10 cellular contexts compared by ENCODE assay signal in genomic region chr14:100906420-100906819, GRCh38. TPM values are rescaled to one million over a fixed set of nuclear protein-coding genes. Genes with fewer than 3 reads are reported as not detected.
DNase-seq lines count a peak whose midpoint lies in the region; ATAC-seq and TF ChIP-seq lines count a peak whose summit lies in the region.
"Had no signal": no experiment of that assay in that cellular context is flagged by ENCODE, and none has a peak within 500 bp of the region (broad histone marks: within the 10 kb centered on the region; RNA-seq: fewer than 3 reads in every experiment).

No MANE protein-coding gene starts in this region.

- no peak overlapping the region for H3K27ac Mint-ChIP-seq in activated CD4-positive, alpha-beta T cell treated with anti-CD3 and anti-CD28 coated beads for 36 hours

- no peak for DNase-seq in BJ (ENCODE audit: low read depth)
- no peak for DNase-seq in RWPE2 (ENCODE audit: low spot score)
- DNase-seq in iPS-NIHi11 (ENCODE audit: low spot score): peak; percentile 72
- DNase-seq in posterior vena cava (ENCODE audit: low spot score): no peak
- no peak for DNase-seq in activated CD4-positive, alpha-beta T cell treated with anti-CD3 and anti-CD28 coated beads for 36 hours
- DNase-seq: activated CD8-positive, alpha-beta memory T cell treated with anti-CD3 and anti-CD28 coated beads, Interleukin-2, amount 50 U/mL, for 4 hours; T-helper 2 cell had no signal

- H3K4me1 Mint-ChIP-seq in activated CD4-positive, alpha-beta T cell treated with anti-CD3 and anti-CD28 coated beads for 36 hours: no peaks in the 10 kb centered on the region

- no peaks in the 10 kb centered on the region; the same call in 1 of the 2 replicates for H3K27me3 ChIP-seq in BJ (ENCODE audit: control insufficient read depth, insufficient read depth, low read length)
- H3K27me3 ChIP-seq in RWPE2 (ENCODE audit: insufficient read depth, poor library complexity, severe bottlenecking): peaks cover 30% of the 10 kb centered on the region

- H3K4me3 ChIP-seq in BJ (ENCODE audit: low read depth, low read length) (no peak overlapping the region), GM12875 (ENCODE audit: low read depth, low read length) (no peak overlapping the region), RWPE2 (ENCODE audit: severe bottlenecking) (no peak overlapping the region)

- peaks cover 24% of the 10 kb centered on the region for H3K27me3 Mint-ChIP-seq in activated CD4-positive, alpha-beta T cell treated with anti-CD3 and anti-CD28 coated beads for 36 hours

- H3K36me3 ChIP-seq in BJ (ENCODE audit: control insufficient read depth, insufficient read depth, low read length): peaks cover 26% of the 10 kb centered on the region
- no peaks in the 10 kb centered on the region for H3K36me3 ChIP-seq in RWPE2 (ENCODE audit: low read depth)

- no peak for ATAC-seq in RWPE2 (ENCODE audit: low read depth)
- ATAC-seq in GM19455 (IDR thresholded peaks at IDR 0.05; ENCODE audit: unreplicated experiment): no peak
- no peak for ATAC-seq in GM19351 (IDR thresholded peaks at IDR 0.05; ENCODE audit: unreplicated experiment)
- no peak for ATAC-seq in activated CD4-positive, alpha-beta T cell treated with anti-CD3 and anti-CD28 coated beads for 36 hours

- TF ChIP-seq CTCF in BJ (IDR thresholded peaks at IDR 0.05; ENCODE audit: insufficient read depth, low read depth, low read length) (0 out of 2 replicates have a peak, but pooled peaks have one; percentile 7), GM12875 (IDR thresholded peaks at IDR 0.05; ENCODE audit: borderline replicate concordance, insufficient read depth, low read depth, low read length) (0 out of 2 replicates have a peak, but pooled peaks have one; percentile 16), RWPE2 (IDR thresholded peaks at IDR 0.05; ENCODE audit: poor library complexity, severe bottlenecking) (peak; percentile 50)

- H3K9me3 Mint-ChIP-seq in activated CD4-positive, alpha-beta T cell treated with anti-CD3 and anti-CD28 coated beads for 36 hours (ENCODE audit: low read depth): no peaks in the 10 kb centered on the region

- H3K4me1 ChIP-seq in RWPE2 (ENCODE audit: insufficient read depth, poor library complexity, severe bottlenecking): no peaks in the 10 kb centered on the region

- POLR2A ChIA-PET in BJ (lab: Charles Lee): no interaction called here
- POLR2A ChIA-PET in activated CD4-positive, alpha-beta T cell treated with anti-CD3 and anti-CD28 coated beads for 36 hours (lab: Charles Lee): no interaction called here

- H3K27ac ChIP-seq in RWPE2 (ENCODE audit: poor library complexity, severe bottlenecking): no peak overlapping the region

- intact Hi-C loops in posterior vena cava (cut with DNase I): no loop called here
- intact Hi-C loops in activated CD4-positive, alpha-beta T cell treated with anti-CD3 and anti-CD28 coated beads for 36 hours (cut with DNase I, micrococcal nuclease): loop anchor here (2.0 to 5.0 kb wide), 3 partner anchors 328 to 722 kb away; no protein-coding TSS in a partner anchor

- H3K9me3 ChIP-seq in RWPE2 (ENCODE audit: severe bottlenecking): no peaks in the 10 kb centered on the region

- H3K36me3 Mint-ChIP-seq in activated CD4-positive, alpha-beta T cell treated with anti-CD3 and anti-CD28 coated beads for 36 hours (ENCODE audit: low read depth): no peaks in the 10 kb centered on the region

- H3K4me3 Mint-ChIP-seq in activated CD4-positive, alpha-beta T cell treated with anti-CD3 and anti-CD28 coated beads for 36 hours: no peak overlapping the region

- CTCF ChIA-PET in BJ (lab: Yijun Ruan, JAX): no interaction called here
- CTCF ChIA-PET in activated CD4-positive, alpha-beta T cell treated with anti-CD3 and anti-CD28 coated beads for 36 hours (lab: Charles Lee): no interaction called here

RNA-seq across cellular contexts. Expression of gene RTL1, which starts 2.9 kb away (rescaled TPM):
- not detected in 2 replicates for polyA plus RNA-seq in BJ (2011; rRNA removed)
- polyA minus RNA-seq in BJ (2011; rRNA and poly(A)+ RNA removed): not detected in 2 replicates
- not detected for total RNA-seq in posterior vena cava
- total RNA-seq in activated CD4-positive, alpha-beta T cell treated with anti-CD3 and anti-CD28 coated beads for 36 hours: not detected

Comparison
In these comparisons a context has a peak if more than half of its experiments do, and no peak if none do; other contexts are left out.
1. intact Hi-C loops: an anchor here in activated CD4-positive, alpha-beta T cell treated with anti-CD3 and anti-CD28 coated beads for 36 hours (2.0 to 5.0 kb wide); none called in posterior vena cava.